ENCODE assay signal across 20 cellular contexts in the genomic region with DNA sequence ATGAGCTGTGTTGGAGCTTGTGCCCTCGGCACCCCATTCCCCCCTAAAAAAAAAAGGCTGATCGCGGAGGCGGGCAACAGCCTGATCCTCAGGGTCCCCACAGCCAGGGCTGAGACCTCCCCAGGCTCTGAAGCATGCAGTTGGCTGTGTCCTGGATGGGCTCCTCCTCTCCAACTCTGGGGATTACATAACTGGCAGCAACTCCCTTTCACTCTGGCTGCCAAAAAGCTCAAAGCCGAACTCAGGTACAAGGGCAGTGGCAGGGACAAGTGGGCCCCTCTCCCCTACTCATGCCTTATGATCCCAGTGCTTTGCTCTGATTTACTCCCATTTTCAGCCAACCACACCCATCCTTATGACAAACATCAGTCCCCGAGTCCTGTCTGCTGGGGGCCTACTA. TPM values are rescaled to one million over a fixed set of nuclear protein-coding genes. Genes with fewer than 3 reads are reported as not detected.
DNase-seq lines count a peak whose midpoint lies in the region; ATAC-seq and TF ChIP-seq lines count a peak whose summit lies in the region.
"Had no signal": no experiment of that assay in that cellular context is flagged by ENCODE, and none has a peak within 500 bp of the region (broad histone marks: within the 10 kb centered on the region; RNA-seq: fewer than 3 reads in every experiment).

No MANE protein-coding gene starts in this region.

- H3K9me3 ChIP-seq in left ventricle myocardium inferior (replicated peaks): no peaks in the 10 kb centered on the region
- H3K9me3 ChIP-seq: A549, BLaER1, HAP-1 had no signal

- TF ChIP-seq CTCF in left ventricle myocardium inferior (IDR thresholded peaks at IDR 0.05; ENCODE audit: borderline replicate concordance): no peak
- no peak for TF ChIP-seq CTCF in nephron progenitor cell (IDR thresholded peaks at IDR 0.05)

- peaks cover 45% of the 10 kb centered on the region for H3K4me1 Mint-ChIP-seq in nephron progenitor cell
- H3K4me1 Mint-ChIP-seq in stimulated activated effector memory CD8-positive, alpha-beta T cell treated with anti-CD3 and anti-CD28 coated beads, Interleukin-12 subunit alpha, Interleukin-12 subunit beta, amount 100 ng/mL, for 72 hours: peaks cover 20% of the 10 kb centered on the region

- peaks cover 4% of the 10 kb centered on the region for H3K27me3 Mint-ChIP-seq in nephron progenitor cell (ENCODE audit: low read depth, poor library complexity)
- H3K27me3 Mint-ChIP-seq: CD4-positive, alpha-beta memory T cell had no signal

- peak overlapping the region; percentile 2 for H3K27ac ChIP-seq in left ventricle myocardium inferior (replicated peaks)
- H3K27ac ChIP-seq: 22Rv1, A549, BLaER1, GM23248 had no signal

- ATAC-seq in Right ventricle myocardium superior (ENCODE audit: poor library complexity) (no peak), left lobe of liver (peak; percentile 73), HG02610 (IDR thresholded peaks at IDR 0.05; ENCODE audit: unreplicated experiment) (no peak), HG02763 (IDR thresholded peaks at IDR 0.05; ENCODE audit: unreplicated experiment) (no peak)
- no peak for ATAC-seq in stimulated activated effector memory CD8-positive, alpha-beta T cell treated with anti-CD3 and anti-CD28 coated beads, Interleukin-12 subunit alpha, Interleukin-12 subunit beta, amount 100 ng/mL, for 72 hours
- ATAC-seq: A549 had no signal

- intact Hi-C loops in left ventricle myocardium inferior (cut with micrococcal nuclease): no loop called here
- intact Hi-C loops in Right ventricle myocardium superior (cut with DNase I): loop anchor here (10.0 kb wide), 1 partner anchor 403 kb away; no protein-coding TSS in a partner anchor

- no peaks in the 10 kb centered on the region for H3K27me3 ChIP-seq in left ventricle myocardium inferior (ENCODE audit: low read depth)
- H3K27me3 ChIP-seq: BLaER1 had no signal

- H3K36me3 ChIP-seq in left ventricle myocardium inferior: peaks cover 49% of the 10 kb centered on the region

- no peak overlapping the region for H3K4me3 ChIP-seq in left ventricle myocardium inferior
- H3K4me3 ChIP-seq: A549, BLaER1, GM23248, HAP-1 had no signal

- H3K27ac Mint-ChIP-seq in nephron progenitor cell: peak overlapping the region; percentile 42
- peak overlapping the region; percentile 29 for H3K27ac Mint-ChIP-seq in stimulated activated effector memory CD8-positive, alpha-beta T cell treated with anti-CD3 and anti-CD28 coated beads, Interleukin-12 subunit alpha, Interleukin-12 subunit beta, amount 100 ng/mL, for 72 hours
- H3K27ac Mint-ChIP-seq: IgD-negative memory B cell had no signal

- no peak overlapping the region for H3K4me3 Mint-ChIP-seq in nephron progenitor cell
- H3K4me3 Mint-ChIP-seq in stimulated activated effector memory CD8-positive, alpha-beta T cell treated with anti-CD3 and anti-CD28 coated beads, Interleukin-12 subunit alpha, Interleukin-12 subunit beta, amount 100 ng/mL, for 72 hours: no peak overlapping the region
- H3K4me3 Mint-ChIP-seq: CD14-positive monocyte; CD4-positive, alpha-beta memory T cell; IgD-negative memory B cell had no signal

- no peaks in the 10 kb centered on the region for H3K9me3 Mint-ChIP-seq in nephron progenitor cell
- no peaks in the 10 kb centered on the region for H3K9me3 Mint-ChIP-seq in stimulated activated effector memory CD8-positive, alpha-beta T cell treated with anti-CD3 and anti-CD28 coated beads, Interleukin-12 subunit alpha, Interleukin-12 subunit beta, amount 100 ng/mL, for 72 hours
- H3K9me3 Mint-ChIP-seq: CD14-positive monocyte; CD4-positive, alpha-beta memory T cell had no signal

- H3K36me3 Mint-ChIP-seq in nephron progenitor cell (ENCODE audit: low read depth): peaks cover 24% of the 10 kb centered on the region
- H3K36me3 Mint-ChIP-seq in stimulated activated effector memory CD8-positive, alpha-beta T cell treated with anti-CD3 and anti-CD28 coated beads, Interleukin-12 subunit alpha, Interleukin-12 subunit beta, amount 100 ng/mL, for 72 hours: peaks cover 48% of the 10 kb centered on the region

- peaks cover 18% of the 10 kb centered on the region for H3K4me1 ChIP-seq in left ventricle myocardium inferior
- H3K4me1 ChIP-seq: HAP-1 had no signal

- DNase-seq in left ventricle myocardium inferior (no peak), Right ventricle myocardium superior (no peak), left lobe of liver (ENCODE audit: low spot score) (peak; percentile 63), nephron progenitor cell (no peak), islet precursor cell (no peak)
- no peak for DNase-seq in stimulated activated effector memory CD8-positive, alpha-beta T cell treated with anti-CD3 and anti-CD28 coated beads, Interleukin-12 subunit alpha, Interleukin-12 subunit beta, amount 100 ng/mL, for 72 hours (ENCODE audit: low spot score in 2 of 2)
- DNase-seq: AML-193; CD4-positive, alpha-beta memory T cell; DMS153; DMS79; GF-D8; GM23248 had no signal

RNA-seq across cellular contexts. Expression of a gene that starts 18.3 kb away (rescaled TPM):
- 17.4 TPM for total RNA-seq in left ventricle myocardium inferior
- 17.8 TPM for total RNA-seq in Right ventricle myocardium superior
- 25.1 TPM for total RNA-seq in left lobe of liver

RNA-seq across cellular contexts. Expression of a gene that starts 26.0 kb away (rescaled TPM):
- 7.6 TPM for total RNA-seq in left ventricle myocardium inferior
- total RNA-seq in Right ventricle myocardium superior: 6.5 TPM
- 1.4 TPM for total RNA-seq in left lobe of liver

RNA-seq across cellular contexts. Expression of a gene that starts 56.8 kb away (rescaled TPM):
- total RNA-seq in left ventricle myocardium inferior: 1.7 TPM
- 0.94 TPM for total RNA-seq in Right ventricle myocardium superior
- total RNA-seq in left lobe of liver: 1.5 TPM
